In the genomic region with DNA sequence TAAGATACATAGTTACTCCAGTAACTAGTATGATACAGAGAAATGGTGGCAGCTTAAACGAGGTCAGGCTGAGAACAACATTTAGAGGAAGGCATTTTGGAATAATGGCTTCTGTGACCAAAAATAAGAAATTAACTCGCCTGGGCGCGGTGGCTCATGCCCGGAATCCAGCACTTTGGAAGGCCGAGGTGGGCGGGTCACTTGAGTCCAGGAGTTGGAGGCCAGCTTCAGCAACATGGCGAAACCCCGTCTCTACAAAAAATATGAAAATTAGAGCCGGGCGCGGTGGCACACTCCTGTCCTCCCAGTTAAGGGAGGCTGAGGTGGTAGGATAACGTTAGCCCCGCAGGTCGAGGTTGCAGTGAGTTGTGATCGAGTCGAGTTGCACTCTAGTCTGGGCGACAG, we compare ENCODE assay signal across 1 cellular context.
TF ChIP-seq lines count a peak whose summit lies in the region.

No MANE protein-coding gene starts in this region.

TF ChIP-seq in K562, 482 proteins besides CTCF, POLR2A, EP300 and RAD21 (continued from another document):
- TF ChIP-seq, protein P1, sequence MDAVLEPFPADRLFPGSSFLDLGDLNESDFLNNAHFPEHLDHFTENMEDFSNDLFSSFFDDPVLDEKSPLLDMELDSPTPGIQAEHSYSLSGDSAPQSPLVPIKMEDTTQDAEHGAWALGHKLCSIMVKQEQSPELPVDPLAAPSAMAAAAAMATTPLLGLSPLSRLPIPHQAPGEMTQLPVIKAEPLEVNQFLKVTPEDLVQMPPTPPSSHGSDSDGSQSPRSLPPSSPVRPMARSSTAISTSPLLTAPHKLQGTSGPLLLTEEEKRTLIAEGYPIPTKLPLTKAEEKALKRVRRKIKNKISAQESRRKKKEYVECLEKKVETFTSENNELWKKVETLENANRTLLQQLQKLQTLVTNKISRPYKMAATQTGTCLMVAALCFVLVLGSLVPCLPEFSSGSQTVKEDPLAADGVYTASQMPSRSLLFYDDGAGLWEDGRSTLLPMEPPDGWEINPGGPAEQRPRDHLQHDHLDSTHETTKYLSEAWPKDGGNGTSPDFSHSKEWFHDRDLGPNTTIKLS (IDR thresholded peaks at IDR 0.05; ENCODE audit: borderline replicate concordance, low read depth), result no peak
- TF ChIP-seq YY1 (IDR thresholded peaks at IDR 0.05; ENCODE audit: borderline replicate concordance in 1 of 3, control insufficient read depth in 1 of 3, extremely low read depth in 1 of 3, insufficient read depth in 3 of 3, insufficient read length in 1 of 3, insufficient replicate concordance in 2 of 3, low read depth in 1 of 3, low read length in 2 of 3) (peak in 1 of 3 experiments; percentile 46), RBFOX2 (IDR thresholded peaks at IDR 0.05; ENCODE audit: low read depth, low read length) (peak; percentile 48; the same call in 1 of the 2 replicates), POLR2AphosphoS2 (IDR thresholded peaks at IDR 0.05; ENCODE audit: low read length) (no peak), TBP (optimal IDR thresholded peaks at IDR 0.05; ENCODE audit: low read depth, low read length) (peak; percentile 14), DMBX1 (CRISPR knock-in tag; IDR thresholded peaks at IDR 0.05; ENCODE audit: borderline replicate concordance) (peak; percentile 19; the same call in 1 of the 2 replicates), SAFB (IDR thresholded peaks at IDR 0.05; ENCODE audit: borderline replicate concordance, low read depth, low read length) (no peak), ZC3H4 (CRISPR knock-in tag; IDR thresholded peaks at IDR 0.05; ENCODE audit: borderline replicate concordance) (peak; percentile 77; the same call in 1 of the 2 replicates), ZFX (CRISPR knock-in tag; IDR thresholded peaks at IDR 0.05) (peak; percentile 46; the same call in 1 of the 2 replicates), GABPB1 (CRISPR knock-in tag; IDR thresholded peaks at IDR 0.05) (no peak), KAT2B (IDR thresholded peaks at IDR 0.05; ENCODE audit: low read depth, low read length) (no peak), DIDO1 (tag; IDR thresholded peaks at IDR 0.05; ENCODE audit: low read depth) (no peak)
- TF ChIP-seq, protein P2, sequence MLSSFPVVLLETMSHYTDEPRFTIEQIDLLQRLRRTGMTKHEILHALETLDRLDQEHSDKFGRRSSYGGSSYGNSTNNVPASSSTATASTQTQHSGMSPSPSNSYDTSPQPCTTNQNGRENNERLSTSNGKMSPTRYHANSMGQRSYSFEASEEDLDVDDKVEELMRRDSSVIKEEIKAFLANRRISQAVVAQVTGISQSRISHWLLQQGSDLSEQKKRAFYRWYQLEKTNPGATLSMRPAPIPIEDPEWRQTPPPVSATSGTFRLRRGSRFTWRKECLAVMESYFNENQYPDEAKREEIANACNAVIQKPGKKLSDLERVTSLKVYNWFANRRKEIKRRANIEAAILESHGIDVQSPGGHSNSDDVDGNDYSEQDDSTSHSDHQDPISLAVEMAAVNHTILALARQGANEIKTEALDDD (IDR thresholded peaks at IDR 0.05), result peak; percentile 88
- TF ChIP-seq, protein P3, sequence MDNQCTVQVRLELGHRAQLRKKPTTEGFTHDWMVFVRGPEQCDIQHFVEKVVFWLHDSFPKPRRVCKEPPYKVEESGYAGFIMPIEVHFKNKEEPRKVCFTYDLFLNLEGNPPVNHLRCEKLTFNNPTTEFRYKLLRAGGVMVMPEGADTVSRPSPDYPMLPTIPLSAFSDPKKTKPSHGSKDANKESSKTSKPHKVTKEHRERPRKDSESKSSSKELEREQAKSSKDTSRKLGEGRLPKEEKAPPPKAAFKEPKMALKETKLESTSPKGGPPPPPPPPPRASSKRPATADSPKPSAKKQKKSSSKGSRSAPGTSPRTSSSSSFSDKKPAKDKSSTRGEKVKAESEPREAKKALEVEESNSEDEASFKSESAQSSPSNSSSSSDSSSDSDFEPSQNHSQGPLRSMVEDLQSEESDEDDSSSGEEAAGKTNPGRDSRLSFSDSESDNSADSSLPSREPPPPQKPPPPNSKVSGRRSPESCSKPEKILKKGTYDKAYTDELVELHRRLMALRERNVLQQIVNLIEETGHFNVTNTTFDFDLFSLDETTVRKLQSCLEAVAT (IDR thresholded peaks at IDR 0.05), result 0 out of 4 replicates have a peak, but pooled peaks of 1 of the 2 experiments have one; percentile 25
